ENCODE assay signal across 10 cellular contexts in genomic region chr7:7438851-7439250, GRCh38.
DNase-seq lines count a peak whose midpoint lies in the region; ATAC-seq and TF ChIP-seq lines count a peak whose summit lies in the region.
"Had no signal": no experiment of that assay in that cellular context is flagged by ENCODE, and none has a peak within 500 bp of the region (broad histone marks: within the 10 kb centered on the region; RNA-seq: fewer than 3 reads in every experiment).

No MANE protein-coding gene starts in this region.

- H3K27ac Mint-ChIP-seq in activated T-cell treated with anti-CD3 and anti-CD28 coated beads, Interleukin-2, amount 50 U/mL, for 24 hours: no peak overlapping the region

- DNase-seq in Caki2 (ENCODE audit: low read depth): peak; percentile 78
- DNase-seq in MG63: peak; percentile 88
- peak; percentile 97 for DNase-seq in brain microvascular endothelial cell
- DNase-seq in lung microvascular endothelial cell (ENCODE audit: low read depth in 2 of 2): peak; percentile 76 to 96
- no peak for DNase-seq in activated T-cell treated with anti-CD3 and anti-CD28 coated beads, Interleukin-2, amount 50 U/mL, for 24 hours
- DNase-seq in left colon: no peak
- no peak for DNase-seq in NCI-H1694 treated with DMSO at 0.1 percent for 48 hours (lab: John Stamatoyannopoulos, UW)
- DNase-seq: head of caudate nucleus, NCI-H82 had no signal

- intact Hi-C loops in left colon (cut with DNase I, micrococcal nuclease): no loop called here

- H3K4me1 Mint-ChIP-seq in activated T-cell treated with anti-CD3 and anti-CD28 coated beads, Interleukin-2, amount 50 U/mL, for 24 hours (ENCODE audit: low read depth): peaks cover 7% of the 10 kb centered on the region

- H3K9me3 ChIP-seq in MG63: peaks cover 16% of the 10 kb centered on the region

- ATAC-seq in HG03039 (IDR thresholded peaks at IDR 0.05; ENCODE audit: unreplicated experiment) (no peak), left colon (no peak)

- no peaks in the 10 kb centered on the region for H3K36me3 ChIP-seq in MG63
- no peaks in the 10 kb centered on the region for H3K36me3 ChIP-seq in brain microvascular endothelial cell (replicated peaks)

- no peaks in the 10 kb centered on the region for H3K27me3 Mint-ChIP-seq in activated T-cell treated with anti-CD3 and anti-CD28 coated beads, Interleukin-2, amount 50 U/mL, for 24 hours

- H3K9me3 Mint-ChIP-seq in activated T-cell treated with anti-CD3 and anti-CD28 coated beads, Interleukin-2, amount 50 U/mL, for 24 hours: no peaks in the 10 kb centered on the region

- TF ChIP-seq CTCF in brain microvascular endothelial cell (IDR thresholded peaks at IDR 0.05; ENCODE audit: low read depth, low read length, missing control alignments): peak; percentile 35

- H3K36me3 Mint-ChIP-seq in activated T-cell treated with anti-CD3 and anti-CD28 coated beads, Interleukin-2, amount 50 U/mL, for 24 hours (ENCODE audit: low read depth): no peaks in the 10 kb centered on the region

- H3K27me3 ChIP-seq in MG63 (no peaks in the 10 kb centered on the region), brain microvascular endothelial cell (replicated peaks) (no peaks in the 10 kb centered on the region)

- peak overlapping the region; percentile 59 for H3K27ac ChIP-seq in brain microvascular endothelial cell

- in situ Hi-C loops in Caki2 (cut with HindIII; ENCODE audit: low pct_unique_long_range_greater_than_20kb, low sequenced_read_pairs) (no loop called here), brain microvascular endothelial cell (cut with HindIII; ENCODE audit: low pct_ligation_motif_present, low sequenced_read_pairs) (loop anchor here (25.0 kb wide), 1 partner anchor 98 kb away; the partner anchor contains the start of gene COL28A1)

- no peak overlapping the region for H3K4me3 Mint-ChIP-seq in activated T-cell treated with anti-CD3 and anti-CD28 coated beads, Interleukin-2, amount 50 U/mL, for 24 hours

- H3K4me3 ChIP-seq in MG63 (no peak overlapping the region), brain microvascular endothelial cell (ENCODE audit: low read depth, low read length) (no peak overlapping the region)

Comparison
In these comparisons a context has a peak if more than half of its experiments do, and no peak if none do; other contexts are left out.
1. DNase-seq: peak in Caki2 (single experiment), MG63 (single experiment), brain microvascular endothelial cell (single experiment) and lung microvascular endothelial cell (2 of 2); none in activated T-cell treated with anti-CD3 and anti-CD28 coated beads, Interleukin-2, amount 50 U/mL, for 24 hours (single experiment), left colon (0 of 2) and NCI-H1694 treated with DMSO at 0.1 percent for 48 hours (single experiment).